14 cellular contexts compared by ENCODE assay signal in genomic region chr2:136383161-136383560, GRCh38.
DNase-seq lines count a peak whose midpoint lies in the region; ATAC-seq lines count a peak whose summit lies in the region.
"Had no signal": no experiment of that assay in that cellular context is flagged by ENCODE, and none has a peak within 500 bp of the region (broad histone marks: within the 10 kb centered on the region; RNA-seq: fewer than 3 reads in every experiment).

No MANE protein-coding gene starts in this region.

- H3K4me3 Mint-ChIP-seq in activated naive CD4-positive, alpha-beta T cell treated with anti-CD3 and anti-CD28 coated beads, Interleukin-2, amount 10 ng/mL, durations not matched to agents 7 days and 5 days, result peak overlapping the region; percentile 13
- H3K4me3 Mint-ChIP-seq in activated T-helper 2 cell treated with anti-CD3 and anti-CD28 coated beads, Interferon-gamma antibody, Interleukin-2, Interleukin-4, amounts not matched to agents 10 μg/mL and 5 μg/mL and 100 μg/mL, durations not matched to agents 14 hours and 24 hours and 36 hours (ENCODE audit: low read depth), result peak overlapping the region; percentile 45
- H3K4me3 Mint-ChIP-seq in stimulated activated naive B cell treated with anti-CD40 and anti-IgM and Interleukin-4, amounts not matched to agents 10 μg/mL and 1 μg/mL and 100 μg/mL, for 72 hours, result peak overlapping the region in 1 of 2 donors; percentile 52

- CTCF ChIA-PET in activated naive CD4-positive, alpha-beta T cell treated with anti-CD3 and anti-CD28 coated beads, Interleukin-2, amount 10 ng/mL, durations not matched to agents 7 days and 5 days (lab: Charles Lee), result interaction anchor here (0.9 to 4.6 kb wide), 7 partner anchors 41 to 1379 kb away, joined by 3 to 98 read pairs (median 3); no protein-coding TSS in a partner anchor

- peak overlapping the region; percentile 90 for H3K27ac Mint-ChIP-seq in activated naive CD4-positive, alpha-beta T cell treated with anti-CD3 and anti-CD28 coated beads, Interleukin-2, amount 10 ng/mL, durations not matched to agents 7 days and 5 days
- peak overlapping the region; percentile 97 for H3K27ac Mint-ChIP-seq in activated T-helper 2 cell treated with anti-CD3 and anti-CD28 coated beads, Interferon-gamma antibody, Interleukin-2, Interleukin-4, amounts not matched to agents 10 μg/mL and 5 μg/mL and 100 μg/mL, durations not matched to agents 14 hours and 24 hours and 36 hours
- H3K27ac Mint-ChIP-seq in stimulated activated naive B cell treated with anti-CD40 and anti-IgM and Interleukin-4, amounts not matched to agents 10 μg/mL and 1 μg/mL and 100 μg/mL, for 72 hours, result peak overlapping the region; percentile 96

- H3K4me1 Mint-ChIP-seq in activated naive CD4-positive, alpha-beta T cell treated with anti-CD3 and anti-CD28 coated beads, Interleukin-2, amount 10 ng/mL, durations not matched to agents 7 days and 5 days, result peaks cover 56% of the 10 kb centered on the region
- H3K4me1 Mint-ChIP-seq in activated T-helper 2 cell treated with anti-CD3 and anti-CD28 coated beads, Interferon-gamma antibody, Interleukin-2, Interleukin-4, amounts not matched to agents 10 μg/mL and 5 μg/mL and 100 μg/mL, durations not matched to agents 14 hours and 24 hours and 36 hours (ENCODE audit: low read depth), result peaks cover 55% of the 10 kb centered on the region
- H3K4me1 Mint-ChIP-seq in stimulated activated naive B cell treated with anti-CD40 and anti-IgM and Interleukin-4, amounts not matched to agents 10 μg/mL and 1 μg/mL and 100 μg/mL, for 72 hours, result peaks cover 30 to 49% of the 10 kb centered on the region in 2 donors

- ATAC-seq in stimulated activated naive B cell treated with anti-CD40 and anti-IgM and Interleukin-4, amounts not matched to agents 10 μg/mL and 1 μg/mL and 100 μg/mL, for 72 hours (replicated peaks), result no peak
- ATAC-seq in GM21526 (IDR thresholded peaks at IDR 0.05; ENCODE audit: low FRiP score, unreplicated experiment), result no peak
- no peak for ATAC-seq in GM21619 (IDR thresholded peaks at IDR 0.05; ENCODE audit: unreplicated experiment)
- ATAC-seq: left colon had no signal

- DNase-seq in activated naive CD4-positive, alpha-beta T cell treated with anti-CD3 and anti-CD28 coated beads, Interleukin-2, amount 10 ng/mL, durations not matched to agents 7 days and 5 days, result no peak
- no peak for DNase-seq in activated naive CD4-positive, alpha-beta T cell treated with anti-CD3 and anti-CD28 coated beads, Interleukin-2, amount 50 U/mL, for 16 hours
- peak; percentile 62 for DNase-seq in NCI-H526 treated with DMSO at 0.1 percent for 48 hours (lab: John Stamatoyannopoulos, UW)
- DNase-seq in activated T-helper 2 cell treated with anti-CD3 and anti-CD28 coated beads, Interferon-gamma antibody, Interleukin-2, Interleukin-4, amounts not matched to agents 10 μg/mL and 5 μg/mL and 100 μg/mL, durations not matched to agents 14 hours and 24 hours and 36 hours (ENCODE audit: low spot score), result no peak
- DNase-seq in stimulated activated naive B cell treated with anti-CD40 and anti-IgM and Interleukin-4, amounts not matched to agents 10 μg/mL and 1 μg/mL and 100 μg/mL, for 72 hours, result no peak
- DNase-seq in DMS114 treated with DMSO at 0.1 percent for 48 hours (lab: John Stamatoyannopoulos, UW; ENCODE audit: unreplicated experiment), result no peak
- DNase-seq: caudate nucleus, DMS79 treated with DMSO at 0.1 percent for 48 hours, left colon, NCI-H1436, NCI-H226, OCI-M1 had no signal

- no peaks in the 10 kb centered on the region for H3K36me3 Mint-ChIP-seq in activated naive CD4-positive, alpha-beta T cell treated with anti-CD3 and anti-CD28 coated beads, Interleukin-2, amount 10 ng/mL, durations not matched to agents 7 days and 5 days
- H3K36me3 Mint-ChIP-seq in activated T-helper 2 cell treated with anti-CD3 and anti-CD28 coated beads, Interferon-gamma antibody, Interleukin-2, Interleukin-4, amounts not matched to agents 10 μg/mL and 5 μg/mL and 100 μg/mL, durations not matched to agents 14 hours and 24 hours and 36 hours (ENCODE audit: low read depth), result no peaks in the 10 kb centered on the region
- no peaks in the 10 kb centered on the region for H3K36me3 Mint-ChIP-seq in stimulated activated naive B cell treated with anti-CD40 and anti-IgM and Interleukin-4, amounts not matched to agents 10 μg/mL and 1 μg/mL and 100 μg/mL, for 72 hours

- intact Hi-C loops in activated T-helper 2 cell treated with anti-CD3 and anti-CD28 coated beads, Interferon-gamma antibody, Interleukin-2, Interleukin-4, amounts not matched to agents 10 μg/mL and 5 μg/mL and 100 μg/mL, durations not matched to agents 14 hours and 24 hours and 36 hours (cut with micrococcal nuclease), result loop anchor here (2.0 kb wide), 6 partner anchors 20 to 1330 kb away; partner anchors contain the start of gene RAB3GAP1

- no peaks in the 10 kb centered on the region for H3K9me3 Mint-ChIP-seq in activated naive CD4-positive, alpha-beta T cell treated with anti-CD3 and anti-CD28 coated beads, Interleukin-2, amount 10 ng/mL, durations not matched to agents 7 days and 5 days
- no peaks in the 10 kb centered on the region for H3K9me3 Mint-ChIP-seq in activated T-helper 2 cell treated with anti-CD3 and anti-CD28 coated beads, Interferon-gamma antibody, Interleukin-2, Interleukin-4, amounts not matched to agents 10 μg/mL and 5 μg/mL and 100 μg/mL, durations not matched to agents 14 hours and 24 hours and 36 hours
- H3K9me3 Mint-ChIP-seq in stimulated activated naive B cell treated with anti-CD40 and anti-IgM and Interleukin-4, amounts not matched to agents 10 μg/mL and 1 μg/mL and 100 μg/mL, for 72 hours, result no peaks in the 10 kb centered on the region

- no peaks in the 10 kb centered on the region for H3K27me3 Mint-ChIP-seq in activated naive CD4-positive, alpha-beta T cell treated with anti-CD3 and anti-CD28 coated beads, Interleukin-2, amount 10 ng/mL, durations not matched to agents 7 days and 5 days
- no peaks in the 10 kb centered on the region for H3K27me3 Mint-ChIP-seq in activated T-helper 2 cell treated with anti-CD3 and anti-CD28 coated beads, Interferon-gamma antibody, Interleukin-2, Interleukin-4, amounts not matched to agents 10 μg/mL and 5 μg/mL and 100 μg/mL, durations not matched to agents 14 hours and 24 hours and 36 hours (ENCODE audit: low read depth)
- H3K27me3 Mint-ChIP-seq in stimulated activated naive B cell treated with anti-CD40 and anti-IgM and Interleukin-4, amounts not matched to agents 10 μg/mL and 1 μg/mL and 100 μg/mL, for 72 hours, result no peaks in the 10 kb centered on the region
